ENCODE assay signal across 24 cellular contexts in the genomic region with DNA sequence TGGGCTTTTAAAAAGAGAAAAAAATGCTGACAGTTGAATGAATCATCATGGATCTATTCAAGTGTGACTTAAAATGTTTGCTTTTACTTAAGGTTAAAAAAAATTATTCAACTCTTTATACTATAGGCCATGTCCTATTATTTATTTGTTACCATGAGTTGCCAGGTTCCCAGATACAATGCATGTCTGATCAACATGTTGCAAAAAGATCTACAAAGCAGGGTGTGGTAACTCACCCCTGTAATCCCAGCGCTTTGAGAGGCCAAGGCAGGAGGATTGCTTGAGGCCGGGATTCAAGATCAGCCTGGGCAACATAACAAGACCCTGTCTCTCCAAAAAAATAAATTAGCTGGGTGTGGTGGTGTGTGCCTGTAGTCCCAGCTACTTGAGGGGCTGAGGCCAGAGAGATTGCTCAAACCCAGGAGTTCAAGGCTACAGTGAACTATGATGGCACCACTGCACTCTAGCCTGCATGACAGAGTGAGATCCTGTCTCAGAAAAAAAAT.
DNase-seq lines count a peak whose midpoint lies in the region; ATAC-seq and TF ChIP-seq lines count a peak whose summit lies in the region.
"Had no signal": no experiment of that assay in that cellular context is flagged by ENCODE, and none has a peak within 500 bp of the region (broad histone marks: within the 10 kb centered on the region; RNA-seq: fewer than 3 reads in every experiment).

No MANE protein-coding gene starts in this region.

- H3K27me3 ChIP-seq in ACC112 (ENCODE audit: insufficient read depth, low read length) (no peaks in the 10 kb centered on the region), MG63 (no peaks in the 10 kb centered on the region)
- H3K27me3 ChIP-seq: BLaER1 had no signal

- peaks cover 23% of the 10 kb centered on the region for H3K4me1 ChIP-seq in ACC112 (ENCODE audit: control insufficient read depth, insufficient read depth, low read length, unreplicated experiment)
- H3K4me1 ChIP-seq: BLaER1, parathyroid adenoma had no signal

- ATAC-seq in left lobe of liver (peak; percentile 48), GM18519 (IDR thresholded peaks at IDR 0.05; ENCODE audit: low FRiP score, unreplicated experiment) (no peak), HG03354 (IDR thresholded peaks at IDR 0.05; ENCODE audit: poor library complexity, severe bottlenecking, unreplicated experiment) (no peak)
- ATAC-seq: activated CD8-positive, alpha-beta T cell treated with anti-CD3 and anti-CD28 coated beads for 36 hours; K562; natural killer cell; WTC11 had no signal

- H3K9me3 ChIP-seq in MG63 = 0 out of 2 replicates have a peak, but pooled peaks cover 2% of the 10 kb centered on the region
- H3K9me3 ChIP-seq: BLaER1 had no signal

- in situ Hi-C loops in KBM-7 (cut with MboI; ENCODE audit: low pct_unique_long_range_greater_than_20kb, low sequenced_read_pairs) = no loop called here

- DNase-seq in MG63 = peak; percentile 58
- peak; percentile 30 for DNase-seq in choroid plexus epithelial cell (ENCODE audit: low read depth)
- no peak for DNase-seq in left lobe of liver (ENCODE audit: low spot score)
- DNase-seq in KBM-7 = no peak
- DNase-seq in DMS 273 (lab: John Stamatoyannopoulos, UW; ENCODE audit: unreplicated experiment) = no peak
- DNase-seq: activated CD8-positive, alpha-beta T cell treated with anti-CD3 and anti-CD28 coated beads for 36 hours; activated naive CD4-positive, alpha-beta T cell treated with Interleukin-2 at 50 U/mL for 16 hours; activated T-cell treated with anti-CD3 and anti-CD28 coated beads, Interleukin-2, amount 50 U/mL, for 1 hour; DMS79; hippocampal formation; kidney; natural killer cell; NCI-H1092 treated with DMSO at 0.1 percent for 48 hours; OCI-M1; stimulated activated CD4-positive, alpha-beta T cell treated with anti-CD3 and anti-CD28 coated beads, Interleukin-4, amount 100 ng/mL, for 24 hours; T-helper 2 cell had no signal

- H2AFZ ChIP-seq in ACC112 (ENCODE audit: low read length, unreplicated experiment) = peak overlapping the region; percentile 58
- H2AFZ ChIP-seq: parathyroid adenoma had no signal

- H3K36me3 ChIP-seq in ACC112 (ENCODE audit: insufficient read depth, low read length) (no peaks in the 10 kb centered on the region), MG63 (no peaks in the 10 kb centered on the region)
- H3K36me3 ChIP-seq: BLaER1 had no signal

- H3K4me3 ChIP-seq in ACC112 (ENCODE audit: low read depth, low read length) (no peak overlapping the region), MG63 (no peak overlapping the region), choroid plexus epithelial cell (ENCODE audit: low read depth, low read length) (no peak overlapping the region)
- H3K4me3 ChIP-seq: BLaER1, K562, skin epidermis had no signal

- H3K79me2 ChIP-seq in ACC112 (ENCODE audit: control insufficient read depth, insufficient read depth, low read length, unreplicated experiment) = no peaks in the 10 kb centered on the region
- H3K79me2 ChIP-seq: parathyroid adenoma had no signal

- peak overlapping the region; percentile 83 for H3K27ac ChIP-seq in ACC112 (ENCODE audit: low read depth, low read length)
- H3K27ac ChIP-seq: BLaER1, parathyroid adenoma, skin epidermis had no signal

- TF ChIP-seq CTCF in choroid plexus epithelial cell (conservative IDR thresholded peaks at IDR 0.05; ENCODE audit: low read depth, low read length) = no peak

Comparison
In these comparisons a context has a peak if more than half of its experiments do, and no peak if none do; other contexts are left out.
1. DNase-seq: peak in MG63 (single experiment) and choroid plexus epithelial cell (single experiment); none in left lobe of liver (single experiment), KBM-7 (single experiment) and DMS 273 (single experiment).